ENCODE assay signal across 8 cellular contexts in genomic region chr12:53499261-53500118, GRCh38. TPM values are rescaled to one million over a fixed set of nuclear protein-coding genes. Genes with fewer than 3 reads are reported as not detected.
DNase-seq lines count a peak whose midpoint lies in the region; ATAC-seq and TF ChIP-seq lines count a peak whose summit lies in the region.

Gene MAP3K12, minus strand, starts transcription at chr12:53499458. Its CDS starts 12,067 bp downstream, at chr12:53487391.

- peak within 1 kb of the TSS; percentile 55 for H3K4me3 ChIP-seq in GM12875 (ENCODE audit: low read depth, low read length)
- peak within 1 kb of the TSS; percentile 77 for H3K4me3 ChIP-seq in endocrine pancreas (ENCODE audit: control insufficient read depth, insufficient read depth, low read length)

- DNase-seq in NCI-H226: peak; percentile 80
- DNase-seq in activated CD8-positive, alpha-beta memory T cell treated with anti-CD3 and anti-CD28 coated beads, Interleukin-2, amount 50 U/mL, for 48 hours: peak; percentile 81
- peak; percentile 89 for DNase-seq in mesenteric fat pad (ENCODE audit: low spot score)
- peak; percentile 42 to 49 for DNase-seq in stimulated activated CD8-positive, alpha-beta memory T cell treated with anti-CD3 and anti-CD28 coated beads, Interleukin-15, amount 100 ng/mL, for 48 hours (ENCODE audit: low read depth in 2 of 2)
- no peak for DNase-seq in MV-4-11 (lab: John Stamatoyannopoulos, UW)

- H3K36me3 ChIP-seq in endocrine pancreas (ENCODE audit: control insufficient read depth, insufficient read depth, low read length): no peaks in the 10 kb centered on the region

- ATAC-seq in GM18909 (IDR thresholded peaks at IDR 0.05; ENCODE audit: poor library complexity, unreplicated experiment): no peak

- no peak for TF ChIP-seq CTCF in GM12875 (IDR thresholded peaks at IDR 0.05; ENCODE audit: borderline replicate concordance, insufficient read depth, low read depth, low read length)

- no peaks in the 10 kb centered on the region for H3K4me1 ChIP-seq in endocrine pancreas (ENCODE audit: control insufficient read depth, insufficient read depth, low read length)

- peak within 1 kb of the TSS; percentile 79 for H3K9ac ChIP-seq in endocrine pancreas (ENCODE audit: control insufficient read depth, insufficient read depth, low read length)

- no peaks in the 10 kb centered on the region for H3K27me3 ChIP-seq in endocrine pancreas (ENCODE audit: control insufficient read depth, insufficient read depth, low read length)

- H3K9me3 ChIP-seq in endocrine pancreas (ENCODE audit: control insufficient read depth, low read length): no peaks in the 10 kb centered on the region

RNA-seq across cellular contexts. Expression of gene MAP3K12, which starts in this region (rescaled TPM):
- total RNA-seq in mesenteric fat pad: 12.2 TPM
